Comparison of ENCODE assay signal across 17 cellular contexts in genomic region chr10:69818676-69819239, GRCh38. TPM values are rescaled to one million over a fixed set of nuclear protein-coding genes. Genes with fewer than 3 reads are reported as not detected.
"Had no signal": no experiment of that assay in that cellular context is flagged by ENCODE, and none has a peak within 500 bp of the region (broad histone marks: within the 10 kb centered on the region; RNA-seq: fewer than 3 reads in every experiment).

No MANE protein-coding gene starts in this region.

- H3K27ac ChIP-seq: heart left ventricle, left lung, parathyroid adenoma, right atrium auricular region, thyroid gland had no signal

- H3K79me2 ChIP-seq: parathyroid adenoma had no signal

- DNase-seq: activated CD4-positive, CD25-positive, alpha-beta regulatory T cell; activated naive CD4-positive, alpha-beta T cell treated with anti-CD3 and anti-CD28 coated beads, Interleukin-2, amount 50 U/mL, for 16 hours; activated T-cell treated with anti-CD3 and anti-CD28 coated beads, Interleukin-2, amount 50 U/mL, for 1 hour; amniotic stem cell; heart left ventricle; left lung; mesenchymal stem cell; small intestine; T-helper 17 cell; thyroid gland had no signal

- H3K27me3 ChIP-seq: heart left ventricle, left lung, right atrium auricular region, thyroid gland had no signal

- ATAC-seq: esophagus mucosa; heart left ventricle; left lung; stimulated activated effector memory CD8-positive, alpha-beta T cell treated with anti-CD3 and anti-CD28 coated beads, Interleukin-12 subunit alpha, Interleukin-12 subunit beta, amount 100 ng/mL, for 72 hours; T-helper 17 cell had no signal

- H3K9me3 ChIP-seq: heart left ventricle, right atrium auricular region, thyroid gland had no signal

- H3K36me3 Mint-ChIP-seq: brain; stimulated activated effector memory CD8-positive, alpha-beta T cell treated with anti-CD3 and anti-CD28 coated beads, Interleukin-12 subunit alpha, Interleukin-12 subunit beta, amount 100 ng/mL, for 72 hours had no signal

- H3K36me3 ChIP-seq: heart left ventricle, left lung, right atrium auricular region, thyroid gland had no signal

- FAIRE-seq: islet of Langerhans, small intestine had no signal

- H3K27ac Mint-ChIP-seq: brain; stimulated activated effector memory CD8-positive, alpha-beta T cell treated with anti-CD3 and anti-CD28 coated beads, Interleukin-12 subunit alpha, Interleukin-12 subunit beta, amount 100 ng/mL, for 72 hours; T-helper 17 cell had no signal

- H3K4me3 ChIP-seq: heart left ventricle, left lung, right atrium auricular region, thyroid gland had no signal

- H3K4me1 ChIP-seq: parathyroid adenoma, right atrium auricular region, thyroid gland had no signal

- H3K4me3 Mint-ChIP-seq: brain; neural crest cell; stimulated activated effector memory CD8-positive, alpha-beta T cell treated with anti-CD3 and anti-CD28 coated beads, Interleukin-12 subunit alpha, Interleukin-12 subunit beta, amount 100 ng/mL, for 72 hours; T-helper 17 cell had no signal

- H3K9ac ChIP-seq: parathyroid adenoma had no signal

- H2AFZ ChIP-seq: parathyroid adenoma had no signal

- H3K9me3 Mint-ChIP-seq: neural crest cell; stimulated activated effector memory CD8-positive, alpha-beta T cell treated with anti-CD3 and anti-CD28 coated beads, Interleukin-12 subunit alpha, Interleukin-12 subunit beta, amount 100 ng/mL, for 72 hours had no signal

RNA-seq across cellular contexts. Expression of gene COL13A1, which starts 17.1 kb away (rescaled TPM):
- total RNA-seq: T-helper 17 cell had no signal
